In genomic region chr16:14302031-14302398, GRCh38 we compare ENCODE assay signal across 9 cellular contexts.
DNase-seq lines count a peak whose midpoint lies in the region; ATAC-seq and TF ChIP-seq lines count a peak whose summit lies in the region.
"Had no signal": no experiment of that assay in that cellular context is flagged by ENCODE, and none has a peak within 500 bp of the region (broad histone marks: within the 10 kb centered on the region; RNA-seq: fewer than 3 reads in every experiment).

No MANE protein-coding gene starts in this region.

- DNase-seq in NCI-H1417 (lab: John Stamatoyannopoulos, UW): peak in 2 of 3 experiments; percentile 37 to 58
- DNase-seq in NCI-H1417 treated with DMSO at 0.1 percent for 48 hours (lab: John Stamatoyannopoulos, UW): no peak
- peak; percentile 68 for DNase-seq in HuH-7.5 (ENCODE audit: low spot score)
- DNase-seq in fibroblast of peridontal ligament (ENCODE audit: extremely low read depth): peak; percentile 61
- DNase-seq in SHP77 treated with DMSO at 0.1 percent for 48 hours (lab: John Stamatoyannopoulos, UW): no peak
- DNase-seq: CD4-positive, CD25-positive, alpha-beta regulatory T cell had no signal

- H3K4me1 Mint-ChIP-seq in nephron: peaks cover 35% of the 10 kb centered on the region

- no peaks in the 10 kb centered on the region for H3K36me3 Mint-ChIP-seq in nephron (ENCODE audit: low read depth)
- H3K36me3 Mint-ChIP-seq: CD4-positive, CD25-positive, alpha-beta regulatory T cell had no signal

- H3K4me3 Mint-ChIP-seq in nephron: peak overlapping the region; percentile 83 to 89 (median 85)

- H3K9me3 Mint-ChIP-seq in nephron: no peaks in the 10 kb centered on the region

- H3K27ac Mint-ChIP-seq in nephron: no peak overlapping the region

- TF ChIP-seq CTCF in VCaP (conservative IDR thresholded peaks at IDR 0.05) (no peak), nephron (IDR thresholded peaks at IDR 0.05; ENCODE audit: unreplicated experiment in 3 of 3) (no peak)

- H3K27ac ChIP-seq in VCaP: peak overlapping the region; percentile 71; the same call in 1 of the 2 replicates

- peak; percentile 44 for ATAC-seq in GM21526 (IDR thresholded peaks at IDR 0.05; ENCODE audit: low FRiP score, unreplicated experiment)

- H3K27me3 Mint-ChIP-seq in nephron (ENCODE audit: low read depth): peaks cover 39% of the 10 kb centered on the region

Comparison
In these comparisons a context has a peak if more than half of its experiments do, and no peak if none do; other contexts are left out.
1. DNase-seq: peak in NCI-H1417 (2 of 3), HuH-7.5 (single experiment) and fibroblast of peridontal ligament (single experiment); none in NCI-H1417 treated with DMSO at 0.1 percent for 48 hours (single experiment) and SHP77 treated with DMSO at 0.1 percent for 48 hours (single experiment).